In genomic region chr5:14268236-14268701, GRCh38 we compare ENCODE assay signal across 1 cellular context.
TF ChIP-seq lines count a peak whose summit lies in the region.

No MANE protein-coding gene starts in this region.

TF ChIP-seq in HEK293, 187 proteins besides CTCF, POLR2A, EP300 and RAD21 (continued from another document and continues in another):
- TF ChIP-seq PRDM2 (tag by site-specific recombination; IDR thresholded peaks at IDR 0.05; ENCODE audit: borderline replicate concordance) (no peak), ZNF2 (tag by site-specific recombination; IDR thresholded peaks at IDR 0.05) (0 out of 2 replicates have a peak, but pooled peaks have one; percentile 16), ZFP41 (tag by site-specific recombination; IDR thresholded peaks at IDR 0.05; ENCODE audit: borderline replicate concordance) (no peak), YY2 (tag by site-specific recombination; IDR thresholded peaks at IDR 0.05) (no peak), ZNF776 (tag by site-specific recombination; IDR thresholded peaks at IDR 0.05; ENCODE audit: borderline replicate concordance) (no peak), ZNF518A (tag by site-specific recombination; conservative IDR thresholded peaks at IDR 0.05; ENCODE audit: low read depth) (no peak), ZNF174 (tag by site-specific recombination; IDR thresholded peaks at IDR 0.05) (no peak), ZNF311 (tag by site-specific recombination; IDR thresholded peaks at IDR 0.05; ENCODE audit: borderline replicate concordance) (no peak), WT1 (tag by site-specific recombination; IDR thresholded peaks at IDR 0.05) (0 out of 2 replicates have a peak, but pooled peaks have one; percentile 16), ZNF280D (tag by site-specific recombination; IDR thresholded peaks at IDR 0.05) (0 out of 2 replicates have a peak, but pooled peaks have one; percentile 7), ZNF830 (tag by site-specific recombination; IDR thresholded peaks at IDR 0.05; ENCODE audit: low read depth) (no peak), ZNF391 (tag by site-specific recombination; IDR thresholded peaks at IDR 0.05; ENCODE audit: borderline replicate concordance, low read depth) (peak; percentile 55; the same call in 1 of the 2 replicates), SETDB1 (IDR thresholded peaks at IDR 0.05; ENCODE audit: insufficient read length, low read length) (no peak), ZNF624 (tag by site-specific recombination; IDR thresholded peaks at IDR 0.05) (no peak), ZNF202 (tag by site-specific recombination; IDR thresholded peaks at IDR 0.05; ENCODE audit: borderline replicate concordance) (no peak), ZNF335 (tag by site-specific recombination; conservative IDR thresholded peaks at IDR 0.05) (no peak), ZNF433 (tag by site-specific recombination; IDR thresholded peaks at IDR 0.05; ENCODE audit: low read depth) (no peak), ZNF596 (tag by site-specific recombination; IDR thresholded peaks at IDR 0.05) (no peak), ZNF362 (tag by site-specific recombination; IDR thresholded peaks at IDR 0.05) (no peak), KLF16 (tag by site-specific recombination; IDR thresholded peaks at IDR 0.05) (no peak), ZNF19 (tag by site-specific recombination; IDR thresholded peaks at IDR 0.05; ENCODE audit: low read depth) (no peak), INSM2 (tag by site-specific recombination; IDR thresholded peaks at IDR 0.05) (peak; percentile 93), ZNF10 (tag by site-specific recombination; IDR thresholded peaks at IDR 0.05) (no peak; the same call in 1 of the 2 replicates), ZSCAN16 (tag by site-specific recombination; IDR thresholded peaks at IDR 0.05) (no peak), REST (tag by site-specific recombination; IDR thresholded peaks at IDR 0.05) (no peak), ZNF645 (tag by site-specific recombination; IDR thresholded peaks at IDR 0.05) (no peak), OVOL3 (tag by site-specific recombination; IDR thresholded peaks at IDR 0.05) (no peak), ZNF24 (tag by site-specific recombination; IDR thresholded peaks at IDR 0.05) (peak; percentile 31; the same call in 1 of the 2 replicates), ZNF561 (tag by site-specific recombination; IDR thresholded peaks at IDR 0.05; ENCODE audit: borderline replicate concordance) (no peak), ZNF404 (tag by site-specific recombination; IDR thresholded peaks at IDR 0.05) (no peak), ZNF76 (tag by site-specific recombination; IDR thresholded peaks at IDR 0.05; ENCODE audit: borderline replicate concordance, low read depth) (no peak), ZNF302 (tag by site-specific recombination; IDR thresholded peaks at IDR 0.05; ENCODE audit: low read depth) (no peak), BCL6B (tag by site-specific recombination; IDR thresholded peaks at IDR 0.05) (no peak)
